ENCODE assay signal across 36 cellular contexts in genomic region chr12:113924341-113924740, GRCh38.
"Had no signal": no experiment of that assay in that cellular context is flagged by ENCODE, and none has a peak within 500 bp of the region (broad histone marks: within the 10 kb centered on the region; RNA-seq: fewer than 3 reads in every experiment).

No MANE protein-coding gene starts in this region.

- H3K9me3 Mint-ChIP-seq: activated B cell treated with CpG ODN at 0.5 μM for 24 hours; activated CD4-positive, alpha-beta memory T cell treated with anti-CD3 and anti-CD28 coated beads for 36 hours; activated CD4-positive, alpha-beta T cell treated with anti-CD3 and anti-CD28 coated beads, Interleukin-2, amount 10 ng/mL, durations not matched to agents 24 days and 14 days; activated naive CD4-positive, alpha-beta T cell treated with anti-CD3 and anti-CD28 coated beads, Interleukin-2, amount 10 ng/mL, durations not matched to agents 7 days and 5 days; activated naive CD4-positive, alpha-beta T cell treated with anti-CD3 and anti-CD28 coated beads, Interleukin-2, amount 50 U/mL, for 24 hours; activated naive CD8-positive, alpha-beta T cell treated with anti-CD3 and anti-CD28 coated beads, Interleukin-2, amount 10 ng/mL, durations not matched to agents 7 days and 5 days; activated naive CD8-positive, alpha-beta T cell treated with anti-CD3 and anti-CD28 coated beads, Interleukin-2, amount 50 U/mL, for 24 hours; activated T-cell treated with anti-CD3 and anti-CD28 coated beads, Interleukin-2, amount 50 U/mL, for 24 hours; activated T-helper 2 cell treated with anti-CD3 and anti-CD28 coated beads, Interferon-gamma antibody, Interleukin-2, Interleukin-4, amounts not matched to agents 10 μg/mL and 5 μg/mL and 100 μg/mL, durations not matched to agents 14 hours and 24 hours and 36 hours; brain; central memory CD8-positive, alpha-beta T cell; T-helper 1 cell treated with Interleukin-12 subunit alpha and Interleukin-12 subunit beta and Interleukin-4 antibody, amounts not matched to agents 30 μg/mL and 1 μg/mL, for 36 hours; T-helper 2 cell treated with Interferon-gamma antibody and Interleukin-4, amounts not matched to agents 5 μg/mL and 100 μg/mL, for 36 hours had no signal

- H3K27me3 Mint-ChIP-seq: activated B cell treated with CpG ODN at 0.5 μM for 24 hours; activated CD4-positive, alpha-beta memory T cell treated with anti-CD3 and anti-CD28 coated beads for 36 hours; activated CD4-positive, alpha-beta T cell treated with anti-CD3 and anti-CD28 coated beads, Interleukin-2, amount 10 ng/mL, durations not matched to agents 24 days and 14 days; activated CD8-positive, alpha-beta memory T cell treated with anti-CD3 and anti-CD28 coated beads, Interleukin-2, amount 10 ng/mL, durations not matched to agents 7 days and 5 days; activated naive CD4-positive, alpha-beta T cell treated with anti-CD3 and anti-CD28 coated beads, Interleukin-2, amount 10 ng/mL, durations not matched to agents 7 days and 5 days; activated naive CD4-positive, alpha-beta T cell treated with anti-CD3 and anti-CD28 coated beads, Interleukin-2, amount 50 U/mL, for 24 hours; activated naive CD8-positive, alpha-beta T cell; activated naive CD8-positive, alpha-beta T cell treated with anti-CD3 and anti-CD28 coated beads, Interleukin-2, amount 10 ng/mL, durations not matched to agents 7 days and 5 days; activated naive CD8-positive, alpha-beta T cell treated with anti-CD3 and anti-CD28 coated beads, Interleukin-2, amount 50 U/mL, for 24 hours; activated T-cell treated with anti-CD3 and anti-CD28 coated beads, Interleukin-2, amount 50 U/mL, for 24 hours; brain; central memory CD8-positive, alpha-beta T cell had no signal

- H3K27ac ChIP-seq: ascending aorta, cardiac muscle cell, VCaP had no signal

- ATAC-seq: activated CD8-positive, alpha-beta memory T cell treated with anti-CD3 and anti-CD28 coated beads, Interleukin-2, amount 10 ng/mL, durations not matched to agents 7 days and 5 days; activated CD8-positive, alpha-beta T cell treated with anti-CD3 and anti-CD28 coated beads, Interleukin-2, amount 10 ng/mL, durations not matched to agents 7 days and 5 days; activated naive CD8-positive, alpha-beta T cell treated with anti-CD3 and anti-CD28 coated beads, Interleukin-2, amount 50 U/mL, for 24 hours had no signal

- H3K36me3 ChIP-seq: cardiac muscle cell had no signal

- H3K4me1 Mint-ChIP-seq: activated B cell treated with CpG ODN at 0.5 μM for 24 hours had no signal

- H3K4me3 Mint-ChIP-seq: activated B cell treated with CpG ODN at 0.5 μM for 24 hours; activated CD4-positive, alpha-beta memory T cell treated with anti-CD3 and anti-CD28 coated beads for 36 hours; activated CD4-positive, alpha-beta T cell treated with anti-CD3 and anti-CD28 coated beads, Interleukin-2, amount 10 ng/mL, durations not matched to agents 24 days and 14 days; activated CD8-positive, alpha-beta memory T cell treated with anti-CD3 and anti-CD28 coated beads, Interleukin-2, amount 10 ng/mL, durations not matched to agents 7 days and 5 days; activated CD8-positive, alpha-beta T cell treated with anti-CD3 and anti-CD28 coated beads, Interleukin-2, amount 10 ng/mL, durations not matched to agents 7 days and 5 days; activated naive CD4-positive, alpha-beta T cell treated with anti-CD3 and anti-CD28 coated beads, Interleukin-2, amount 10 ng/mL, durations not matched to agents 7 days and 5 days; activated naive CD4-positive, alpha-beta T cell treated with anti-CD3 and anti-CD28 coated beads, Interleukin-2, amount 50 U/mL, for 24 hours; activated naive CD8-positive, alpha-beta T cell; activated naive CD8-positive, alpha-beta T cell treated with anti-CD3 and anti-CD28 coated beads, Interleukin-2, amount 10 ng/mL, durations not matched to agents 7 days and 5 days; activated naive CD8-positive, alpha-beta T cell treated with anti-CD3 and anti-CD28 coated beads, Interleukin-2, amount 50 U/mL, for 24 hours; activated T-cell treated with anti-CD3 and anti-CD28 coated beads, Interleukin-2, amount 50 U/mL, for 24 hours; brain; central memory CD8-positive, alpha-beta T cell; T-helper 1 cell treated with Interleukin-12 subunit alpha and Interleukin-12 subunit beta and Interleukin-4 antibody, amounts not matched to agents 30 μg/mL and 1 μg/mL, for 36 hours; T-helper 2 cell treated with Interferon-gamma antibody and Interleukin-4, amounts not matched to agents 5 μg/mL and 100 μg/mL, for 36 hours had no signal

- H3K27ac Mint-ChIP-seq: activated B cell treated with CpG ODN at 0.5 μM for 24 hours; activated CD4-positive, alpha-beta memory T cell treated with anti-CD3 and anti-CD28 coated beads for 36 hours; activated CD4-positive, alpha-beta T cell treated with anti-CD3 and anti-CD28 coated beads, Interleukin-2, amount 10 ng/mL, durations not matched to agents 24 days and 14 days; activated CD8-positive, alpha-beta memory T cell treated with anti-CD3 and anti-CD28 coated beads, Interleukin-2, amount 10 ng/mL, durations not matched to agents 7 days and 5 days; activated CD8-positive, alpha-beta T cell treated with anti-CD3 and anti-CD28 coated beads, Interleukin-2, amount 10 ng/mL, durations not matched to agents 7 days and 5 days; activated naive CD4-positive, alpha-beta T cell treated with anti-CD3 and anti-CD28 coated beads, Interleukin-2, amount 10 ng/mL, durations not matched to agents 7 days and 5 days; activated naive CD4-positive, alpha-beta T cell treated with anti-CD3 and anti-CD28 coated beads, Interleukin-2, amount 50 U/mL, for 24 hours; activated naive CD8-positive, alpha-beta T cell; activated naive CD8-positive, alpha-beta T cell treated with anti-CD3 and anti-CD28 coated beads, Interleukin-2, amount 10 ng/mL, durations not matched to agents 7 days and 5 days; activated naive CD8-positive, alpha-beta T cell treated with anti-CD3 and anti-CD28 coated beads, Interleukin-2, amount 50 U/mL, for 24 hours; activated T-cell treated with anti-CD3 and anti-CD28 coated beads, Interleukin-2, amount 50 U/mL, for 24 hours; activated T-helper 2 cell treated with anti-CD3 and anti-CD28 coated beads, Interferon-gamma antibody, Interleukin-2, Interleukin-4, amounts not matched to agents 10 μg/mL and 5 μg/mL and 100 μg/mL, durations not matched to agents 14 hours and 24 hours and 36 hours; brain had no signal

- DNase-seq: activated B cell treated with CpG ODN at 0.5 μM for 24 hours; activated CD4-positive, alpha-beta memory T cell treated with anti-CD3 and anti-CD28 coated beads for 36 hours; activated CD4-positive, alpha-beta T cell treated with anti-CD3 and anti-CD28 coated beads for 4 hours; activated CD4-positive, alpha-beta T cell treated with anti-CD3 and anti-CD28 coated beads, Interleukin-2, amount 10 ng/mL, durations not matched to agents 24 days and 14 days; activated CD4-positive, alpha-beta T cell treated with anti-CD3 and anti-CD28 coated beads, Interleukin-2, amount 50 U/mL, for 1 hour; activated CD4-positive, alpha-beta T cell treated with anti-CD3 and anti-CD28 coated beads, Interleukin-2, amount 50 U/mL, for 4 hours; activated CD4-positive, CD25-positive, alpha-beta regulatory T cell treated with anti-CD3 and anti-CD28 coated beads, Interleukin-2, amount 50 U/mL, for 72 hours; activated CD8-positive, alpha-beta memory T cell treated with anti-CD3 and anti-CD28 coated beads for 24 hours; activated CD8-positive, alpha-beta memory T cell treated with anti-CD3 and anti-CD28 coated beads, Interleukin-2, amount 10 ng/mL, durations not matched to agents 7 days and 5 days; activated CD8-positive, alpha-beta memory T cell treated with anti-CD3 and anti-CD28 coated beads, Interleukin-2, amount 50 U/mL, for 48 hours; activated CD8-positive, alpha-beta T cell treated with anti-CD3 and anti-CD28 coated beads, Interleukin-2, amount 10 ng/mL, durations not matched to agents 7 days and 5 days; activated effector memory CD4-positive, alpha-beta T cell treated with Interleukin-2 at 50 U/mL for 16 hours; activated gamma-delta T cell; activated naive CD4-positive, alpha-beta T cell treated with anti-CD3 and anti-CD28 coated beads, Interleukin-2, amount 10 ng/mL, durations not matched to agents 7 days and 5 days; activated naive CD4-positive, alpha-beta T cell treated with Interleukin-2 at 50 U/mL for 16 hours; activated naive CD8-positive, alpha-beta T cell treated with anti-CD3 and anti-CD28 coated beads, Interleukin-2, amount 10 ng/mL, durations not matched to agents 7 days and 5 days; activated naive CD8-positive, alpha-beta T cell treated with anti-CD3 and anti-CD28 coated beads, Interleukin-2, amount 50 U/mL, for 24 hours; activated T-cell treated with anti-CD3 and anti-CD28 coated beads, Interleukin-2, amount 50 U/mL, for 24 hours; activated T-cell treated with anti-CD3 and anti-CD28 coated beads, Interleukin-2, amount 50 U/mL, for 48 hours; amygdala; anterior cingulate cortex; caudate nucleus; cerebellar nuclear complex; T-helper 1 cell; T-helper 2 cell; T-helper 9 cell had no signal

- H3K27me3 ChIP-seq: ascending aorta, cardiac muscle cell had no signal

- H3K4me3 ChIP-seq: ascending aorta, cardiac muscle cell had no signal

- H3K4me1 ChIP-seq: ascending aorta had no signal

- H3K9me3 ChIP-seq: ascending aorta had no signal
